ENCODE assay signal across 8 cellular contexts in the genomic region with DNA sequence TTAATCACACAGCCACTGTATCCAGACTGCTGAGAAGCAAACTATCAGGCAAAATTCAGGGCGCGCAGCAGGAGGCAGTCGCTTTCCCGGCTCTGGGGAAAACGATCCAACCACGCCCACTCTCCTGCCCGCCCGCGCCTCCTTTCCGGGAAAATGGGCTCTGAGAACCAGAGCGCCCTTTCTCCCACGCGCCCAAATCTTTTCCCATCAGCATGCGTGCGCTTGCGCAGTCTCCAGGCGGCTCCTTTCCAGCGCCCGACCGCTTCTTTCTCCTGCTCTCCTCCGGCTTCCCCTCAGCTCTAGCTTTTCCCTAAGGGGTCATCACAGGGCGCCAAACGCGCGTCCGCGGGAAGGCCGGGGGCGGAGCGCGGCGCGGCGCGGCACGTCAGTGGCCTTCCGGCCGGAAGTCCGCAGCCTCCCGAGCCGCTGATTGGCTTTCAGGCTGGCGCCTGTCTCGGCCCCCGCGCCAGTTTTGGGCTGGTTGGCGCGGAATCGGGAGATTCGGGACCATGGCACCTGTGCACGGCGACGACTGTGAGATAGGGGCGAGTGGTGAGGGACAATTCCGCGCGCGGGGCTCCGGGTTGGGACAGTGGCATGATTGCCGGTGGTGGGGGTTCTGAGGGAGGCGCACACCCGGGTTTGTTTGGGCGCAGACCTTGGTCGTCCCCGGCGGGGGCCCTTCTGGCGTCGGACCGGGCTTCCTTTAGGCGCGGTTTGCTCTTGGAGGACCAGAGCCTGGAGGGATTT. TPM values are rescaled to one million over a fixed set of nuclear protein-coding genes. Genes with fewer than 3 reads are reported as not detected.
DNase-seq lines count a peak whose midpoint lies in the region; ATAC-seq, FAIRE-seq and TF ChIP-seq lines count a peak whose summit lies in the region.

A gene with protein sequence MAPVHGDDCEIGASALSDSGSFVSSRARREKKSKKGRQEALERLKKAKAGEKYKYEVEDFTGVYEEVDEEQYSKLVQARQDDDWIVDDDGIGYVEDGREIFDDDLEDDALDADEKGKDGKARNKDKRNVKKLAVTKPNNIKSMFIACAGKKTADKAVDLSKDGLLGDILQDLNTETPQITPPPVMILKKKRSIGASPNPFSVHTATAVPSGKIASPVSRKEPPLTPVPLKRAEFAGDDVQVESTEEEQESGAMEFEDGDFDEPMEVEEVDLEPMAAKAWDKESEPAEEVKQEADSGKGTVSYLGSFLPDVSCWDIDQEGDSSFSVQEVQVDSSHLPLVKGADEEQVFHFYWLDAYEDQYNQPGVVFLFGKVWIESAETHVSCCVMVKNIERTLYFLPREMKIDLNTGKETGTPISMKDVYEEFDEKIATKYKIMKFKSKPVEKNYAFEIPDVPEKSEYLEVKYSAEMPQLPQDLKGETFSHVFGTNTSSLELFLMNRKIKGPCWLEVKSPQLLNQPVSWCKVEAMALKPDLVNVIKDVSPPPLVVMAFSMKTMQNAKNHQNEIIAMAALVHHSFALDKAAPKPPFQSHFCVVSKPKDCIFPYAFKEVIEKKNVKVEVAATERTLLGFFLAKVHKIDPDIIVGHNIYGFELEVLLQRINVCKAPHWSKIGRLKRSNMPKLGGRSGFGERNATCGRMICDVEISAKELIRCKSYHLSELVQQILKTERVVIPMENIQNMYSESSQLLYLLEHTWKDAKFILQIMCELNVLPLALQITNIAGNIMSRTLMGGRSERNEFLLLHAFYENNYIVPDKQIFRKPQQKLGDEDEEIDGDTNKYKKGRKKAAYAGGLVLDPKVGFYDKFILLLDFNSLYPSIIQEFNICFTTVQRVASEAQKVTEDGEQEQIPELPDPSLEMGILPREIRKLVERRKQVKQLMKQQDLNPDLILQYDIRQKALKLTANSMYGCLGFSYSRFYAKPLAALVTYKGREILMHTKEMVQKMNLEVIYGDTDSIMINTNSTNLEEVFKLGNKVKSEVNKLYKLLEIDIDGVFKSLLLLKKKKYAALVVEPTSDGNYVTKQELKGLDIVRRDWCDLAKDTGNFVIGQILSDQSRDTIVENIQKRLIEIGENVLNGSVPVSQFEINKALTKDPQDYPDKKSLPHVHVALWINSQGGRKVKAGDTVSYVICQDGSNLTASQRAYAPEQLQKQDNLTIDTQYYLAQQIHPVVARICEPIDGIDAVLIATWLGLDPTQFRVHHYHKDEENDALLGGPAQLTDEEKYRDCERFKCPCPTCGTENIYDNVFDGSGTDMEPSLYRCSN (N-terminal part only) (plus strand): TSS at position 466 of the 750 bp plus-strand sequence. CDS start 44 bp downstream, at position 510.

- no peaks in the 10 kb centered on the region for H3K9me2 ChIP-seq in neural cell (ENCODE audit: insufficient read depth, low read length)

- H3K27ac Mint-ChIP-seq in stimulated activated naive CD8-positive, alpha-beta T cell treated with anti-CD3 and anti-CD28 coated beads, Interleukin-15, amount 100 ng/mL, for 72 hours, result peak within 1 kb of the TSS; percentile 88 to 96

- peak; percentile 11 for TF ChIP-seq RAD21 in neural cell (conservative IDR thresholded peaks at IDR 0.05)

- H3K27me3 ChIP-seq in HAP-1 (ENCODE audit: low read depth), result no peaks in the 10 kb centered on the region
- no peaks in the 10 kb centered on the region for H3K27me3 ChIP-seq in MG63
- no peaks in the 10 kb centered on the region for H3K27me3 ChIP-seq in neural cell (ENCODE audit: insufficient read depth, low read depth, low read length)

- H3K4me1 ChIP-seq in HAP-1, result peaks cover 34% of the 10 kb centered on the region

- peak within 1 kb of the TSS; percentile 57 for H3K9ac ChIP-seq in neural cell (ENCODE audit: low read length)

- peak; percentile 16 for TF ChIP-seq EP300 in neural cell (conservative IDR thresholded peaks at IDR 0.05; ENCODE audit: poor library complexity, severe bottlenecking)

- no peaks in the 10 kb centered on the region for H3K9me3 ChIP-seq in HAP-1
- no peaks in the 10 kb centered on the region for H3K9me3 ChIP-seq in MG63
- H3K9me3 ChIP-seq in neural cell (ENCODE audit: low read length), result no peaks in the 10 kb centered on the region

- in situ Hi-C loops in HAP-1 (cut with MboI; ENCODE audit: low sequenced_read_pairs), result no loop called here

- H3K9me3 Mint-ChIP-seq in stimulated activated naive CD8-positive, alpha-beta T cell treated with anti-CD3 and anti-CD28 coated beads, Interleukin-15, amount 100 ng/mL, for 72 hours, result no peaks in the 10 kb centered on the region

- H3K79me2 ChIP-seq in neural cell (replicated peaks; ENCODE audit: insufficient read depth, low read length), result no peaks in the 10 kb centered on the region

- peak within 1 kb of the TSS; percentile 45 for H2AFZ ChIP-seq in neural cell (ENCODE audit: low read depth, low read length)

- no peak within 1 kb of the TSS for H3K27ac ChIP-seq in neural cell (ENCODE audit: low read length)

- peaks cover 14% of the 10 kb centered on the region for H3K4me1 Mint-ChIP-seq in stimulated activated naive CD8-positive, alpha-beta T cell treated with anti-CD3 and anti-CD28 coated beads, Interleukin-15, amount 100 ng/mL, for 72 hours

- peaks cover 10% of the 10 kb centered on the region for H3K36me3 ChIP-seq in HAP-1 (replicated peaks)
- no peaks in the 10 kb centered on the region; the same call in 1 of the 2 replicates for H3K36me3 ChIP-seq in MG63
- H3K36me3 ChIP-seq in neural cell (ENCODE audit: insufficient read depth, low read length), result no peaks in the 10 kb centered on the region

- peak within 1 kb of the TSS; percentile 83 to 96 for H3K4me3 Mint-ChIP-seq in stimulated activated naive CD8-positive, alpha-beta T cell treated with anti-CD3 and anti-CD28 coated beads, Interleukin-15, amount 100 ng/mL, for 72 hours

- DNase-seq in HAP-1 (ENCODE audit: low spot score in 2 of 2) (peak; percentile 98 to 99), MG63 (peak; percentile 97), SIG-M5 (lab: John Stamatoyannopoulos, UW) (peak; percentile 46), foreskin fibroblast (peak; percentile 94 to 97)
- peak; percentile 23 for DNase-seq in activated gamma-delta T cell treated with anti-CD3 and anti-CD28 coated beads, Interleukin-2, amount 50 U/mL, for 16 hours (ENCODE audit: low read depth)
- DNase-seq in stimulated activated naive CD8-positive, alpha-beta T cell treated with anti-CD3 and anti-CD28 coated beads, Interleukin-15, amount 100 ng/mL, for 72 hours, result peak; percentile 76 to 90

- H4K20me1 ChIP-seq in neural cell (ENCODE audit: insufficient read depth), result no peaks in the 10 kb centered on the region

- peak within 1 kb of the TSS; percentile 51 for H3K4me2 ChIP-seq in neural cell (ENCODE audit: low read length)

- TF ChIP-seq CTCF in foreskin fibroblast (IDR thresholded peaks at IDR 0.05; ENCODE audit: low read depth, low read length), result peak; percentile 34
- TF ChIP-seq CTCF in neural cell (IDR thresholded peaks at IDR 0.05; ENCODE audit: poor library complexity, severe bottlenecking), result peak; percentile 26

- ATAC-seq in stimulated activated naive CD8-positive, alpha-beta T cell treated with anti-CD3 and anti-CD28 coated beads, Interleukin-15, amount 100 ng/mL, for 72 hours, result peak; percentile 98

- H3K27me3 Mint-ChIP-seq in stimulated activated naive CD8-positive, alpha-beta T cell treated with anti-CD3 and anti-CD28 coated beads, Interleukin-15, amount 100 ng/mL, for 72 hours, result no peaks in the 10 kb centered on the region

- peak; percentile 95 for FAIRE-seq in G401.6 (lab: Jason Lieb, UNC)

- no peaks in the 10 kb centered on the region for H3F3A ChIP-seq in neural cell (ENCODE audit: insufficient read depth, low read length, poor library complexity, severe bottlenecking)

- H3K4me3 ChIP-seq in HAP-1 (peak within 1 kb of the TSS; percentile 93), MG63 (peak within 1 kb of the TSS; percentile 74), foreskin fibroblast (ENCODE audit: low read depth in 1 of 2, low read length in 2 of 2) (peak within 1 kb of the TSS; percentile 69 to 72), neural cell (ENCODE audit: low read length) (peak within 1 kb of the TSS; percentile 74)

TF ChIP-seq in neural cell, 6 proteins besides CTCF, POLR2A, EP300 and RAD21:
- TF ChIP-seq EZH2 (IDR thresholded peaks at IDR 0.05; ENCODE audit: borderline replicate concordance, insufficient read depth, low read length, poor library complexity, severe bottlenecking) (no peak), SMC3 (conservative IDR thresholded peaks at IDR 0.05; ENCODE audit: poor library complexity) (peak; percentile 27)

RNA-seq across cellular contexts. Expression of the gene that starts here (rescaled TPM):
- 11.3 and 19.9 TPM in 2 replicates for total RNA-seq in MG63 (2014; rRNA removed; shearing (Covaris generic); ENCODE audit: low replicate concordance)
- polyA plus RNA-seq in neural cell, result 5.8 and 6.0 TPM in 2 replicates
- 27.8 and 29.7 TPM in 2 replicates for polyA minus RNA-seq in neural cell

Comparison
In these comparisons a context has a peak if more than half of its experiments do, and no peak if none do; other contexts are left out.
1. DNase-seq: peak in every context shown above with its lines; median percentile 98 in HAP-1; 97 in MG63; 96 in foreskin fibroblast; 83 in stimulated activated naive CD8-positive, alpha-beta T cell treated with anti-CD3 and anti-CD28 coated beads, Interleukin-15, amount 100 ng/mL, for 72 hours; 46 in SIG-M5; 23 in activated gamma-delta T cell treated with anti-CD3 and anti-CD28 coated beads, Interleukin-2, amount 50 U/mL, for 16 hours.